In genomic region chr15:28106294-28107110, GRCh38 we compare ENCODE assay signal across 8 cellular contexts. TPM values are rescaled to one million over a fixed set of nuclear protein-coding genes. Genes with fewer than 3 reads are reported as not detected.
DNase-seq lines count a peak whose midpoint lies in the region; ATAC-seq and TF ChIP-seq lines count a peak whose summit lies in the region.

No MANE protein-coding gene starts in this region.

- ATAC-seq in lower lobe of right lung (peak; percentile 48 to 66), HG03520 (IDR thresholded peaks at IDR 0.05; ENCODE audit: unreplicated experiment) (no peak), HG02852 (IDR thresholded peaks at IDR 0.05; ENCODE audit: unreplicated experiment) (no peak)

- no peak for TF ChIP-seq EP300 in tibial nerve (IDR thresholded peaks at IDR 0.05)

- TF ChIP-seq POLR2A in tibial nerve (IDR thresholded peaks at IDR 0.05): no peak

- peak; percentile 73 for DNase-seq in AG08396 (ENCODE audit: low spot score)
- DNase-seq in Jurkat, Clone E6-1 (ENCODE audit: low read depth, low spot score): no peak
- DNase-seq in coronary artery (ENCODE audit: low spot score): peak; percentile 74
- DNase-seq in lower lobe of right lung: peak; percentile 48
- no peak for DNase-seq in tibial nerve (ENCODE audit: low spot score in 2 of 2)
- no peak for DNase-seq in NCI-H345 treated with DMSO at 0.1 percent for 48 hours (lab: John Stamatoyannopoulos, UW; ENCODE audit: unreplicated experiment)

- peak overlapping the region; percentile 70 to 86 for H3K27ac ChIP-seq in coronary artery
- H3K27ac ChIP-seq in lower lobe of right lung: no peak overlapping the region
- H3K27ac ChIP-seq in tibial nerve: peak overlapping the region in 1 of 4 donors; percentile 17

- H3K4me3 ChIP-seq in Jurkat, Clone E6-1 (ENCODE audit: low read length): peak overlapping the region; percentile 35
- H3K4me3 ChIP-seq in coronary artery (peak overlapping the region; percentile 71), lower lobe of right lung (peak overlapping the region; percentile 60), tibial nerve (peak overlapping the region; percentile 34 to 69 (median 56))

- H3K27me3 ChIP-seq in lower lobe of right lung (ENCODE audit: low read depth) (peaks cover 22% of the 10 kb centered on the region), tibial nerve (peaks cover 0 to 19% of the 10 kb centered on the region in 2 donors)

- intact Hi-C loops in lower lobe of right lung (cut with DNase I): no loop called here

- H3K4me1 ChIP-seq in lower lobe of right lung (peaks cover 17% of the 10 kb centered on the region), tibial nerve (peaks cover 0 to 17% (median 13%) of the 10 kb centered on the region in 4 donors)

- H3K36me3 ChIP-seq in lower lobe of right lung: peaks cover 6% of the 10 kb centered on the region
- H3K36me3 ChIP-seq in tibial nerve: peaks cover 0 to 7% (median 0%) of the 10 kb centered on the region in 3 donors

- TF ChIP-seq CTCF in coronary artery (IDR thresholded peaks at IDR 0.05): no peak
- no peak for TF ChIP-seq CTCF in lower lobe of right lung (IDR thresholded peaks at IDR 0.05)
- no peak for TF ChIP-seq CTCF in tibial nerve (IDR thresholded peaks at IDR 0.05)

- WGBS in tibial nerve, 2 donors: 6 to 11% methylated on average over 35 to 52 of the region's 81 CpGs

- H3K9me3 ChIP-seq in lower lobe of right lung: no peaks in the 10 kb centered on the region
- H3K9me3 ChIP-seq in tibial nerve: no peaks in the 10 kb centered on the region

RNA-seq across cellular contexts. Expression of gene OCA2, which starts 7.4 kb away (rescaled TPM):
- polyA plus RNA-seq in Jurkat, Clone E6-1 (2012; ENCODE audit: insufficient read depth, insufficient read length): 0.39 TPM
- total RNA-seq in lower lobe of right lung (1.2 TPM), tibial nerve (10 to 100 TPM in 1 of 4 donors, 1 to 10 TPM in 2, not detected in 1; 2.7 to 19.7 (median 6.5) TPM)

Comparison
In these comparisons a context has a peak if more than half of its experiments do, and no peak if none do; other contexts are left out.
1. DNase-seq: peak in AG08396 (single experiment), coronary artery (single experiment) and lower lobe of right lung (single experiment); none in Jurkat, Clone E6-1 (single experiment), tibial nerve (0 of 2) and NCI-H345 treated with DMSO at 0.1 percent for 48 hours (single experiment).
2. ATAC-seq: peak in lower lobe of right lung (2 of 2); none in HG03520 (single experiment) and HG02852 (single experiment).
3. Peak in every context shown above with its lines, with median percentiles within 50 percentile points of each other: H3K4me3 ChIP-seq.